18 cellular contexts compared by ENCODE assay signal in the genomic region with DNA sequence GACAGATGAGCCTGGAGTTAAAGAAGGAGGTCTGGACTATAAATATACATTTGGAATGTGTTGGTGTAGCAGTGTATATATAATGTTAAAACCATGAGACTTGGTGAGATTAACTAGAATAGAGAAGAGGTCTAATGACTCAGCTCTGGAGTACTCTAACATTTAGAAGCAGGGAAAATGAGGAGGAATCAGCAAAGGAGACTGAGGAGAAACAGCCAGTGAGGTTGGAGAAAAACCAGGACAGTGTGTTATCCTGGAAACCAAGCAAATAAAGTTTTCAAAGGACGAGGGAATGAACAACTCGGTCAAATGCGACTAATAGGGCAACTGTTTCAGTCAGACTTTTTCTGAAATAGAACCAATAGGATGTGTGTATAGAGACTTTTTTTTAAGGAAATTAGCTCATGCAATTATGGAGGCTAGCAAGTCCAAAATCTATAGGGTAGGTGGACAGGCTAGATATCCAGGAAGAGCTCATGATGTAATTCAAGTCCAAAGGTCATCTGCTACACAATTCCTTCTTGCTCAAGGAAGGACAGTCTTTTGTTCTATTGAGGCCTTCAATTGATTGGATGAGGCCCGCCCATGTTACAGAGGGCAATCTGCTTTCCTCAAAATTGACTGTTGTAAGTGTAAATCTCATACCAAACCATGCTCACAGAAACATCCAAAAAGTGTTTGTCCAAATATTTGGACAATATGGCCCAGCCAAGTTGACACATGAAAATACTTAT. TPM values are rescaled to one million over a fixed set of nuclear protein-coding genes. Genes with fewer than 3 reads are reported as not detected.
DNase-seq lines count a peak whose midpoint lies in the region; ATAC-seq, FAIRE-seq and TF ChIP-seq lines count a peak whose summit lies in the region.
"Had no signal": no experiment of that assay in that cellular context is flagged by ENCODE, and none has a peak within 500 bp of the region (broad histone marks: within the 10 kb centered on the region; RNA-seq: fewer than 3 reads in every experiment).

No MANE protein-coding gene starts in this region.

- no peak for FAIRE-seq in frontal cortex (lab: Jason Lieb, UNC)

- H3K27ac Mint-ChIP-seq in stimulated activated memory B cell treated with anti-CD40 and anti-IgM and Interleukin-4, amounts not matched to agents 10 μg/mL and 1 μg/mL and 100 μg/mL, for 72 hours = peak overlapping the region; percentile 75
- H3K27ac Mint-ChIP-seq: activated CD8-positive, alpha-beta T cell treated with anti-CD3 and anti-CD28 coated beads, Interleukin-2, amount 10 ng/mL, durations not matched to agents 7 days and 5 days; activated T-helper 17 cell treated with anti-CD3 and anti-CD28 coated beads, Interleukin-2, amount 50 U/mL, for 72 hours; effector memory CD8-positive, alpha-beta T cell had no signal

- no peaks in the 10 kb centered on the region for H3K36me3 Mint-ChIP-seq in stimulated activated memory B cell treated with anti-CD40 and anti-IgM and Interleukin-4, amounts not matched to agents 10 μg/mL and 1 μg/mL and 100 μg/mL, for 72 hours
- H3K36me3 Mint-ChIP-seq: mesothelial cell of epicardium had no signal

- no peaks in the 10 kb centered on the region for H3K9me3 Mint-ChIP-seq in stimulated activated memory B cell treated with anti-CD40 and anti-IgM and Interleukin-4, amounts not matched to agents 10 μg/mL and 1 μg/mL and 100 μg/mL, for 72 hours
- H3K9me3 Mint-ChIP-seq: activated T-helper 17 cell treated with anti-CD3 and anti-CD28 coated beads, Interleukin-2, amount 50 U/mL, for 72 hours had no signal

- H3K4me3 Mint-ChIP-seq in stimulated activated memory B cell treated with anti-CD40 and anti-IgM and Interleukin-4, amounts not matched to agents 10 μg/mL and 1 μg/mL and 100 μg/mL, for 72 hours = no peak overlapping the region
- H3K4me3 Mint-ChIP-seq: activated CD8-positive, alpha-beta T cell treated with anti-CD3 and anti-CD28 coated beads, Interleukin-2, amount 10 ng/mL, durations not matched to agents 7 days and 5 days; activated T-helper 17 cell treated with anti-CD3 and anti-CD28 coated beads, Interleukin-2, amount 50 U/mL, for 72 hours; effector memory CD8-positive, alpha-beta T cell; mesothelial cell of epicardium had no signal

- H3K27me3 Mint-ChIP-seq in stimulated activated memory B cell treated with anti-CD40 and anti-IgM and Interleukin-4, amounts not matched to agents 10 μg/mL and 1 μg/mL and 100 μg/mL, for 72 hours = no peaks in the 10 kb centered on the region

- no peak for TF ChIP-seq CTCF in fibroblast of the aortic adventitia (IDR thresholded peaks at IDR 0.05; ENCODE audit: insufficient read depth, low read length)

- no peak overlapping the region for H3K4me3 ChIP-seq in fibroblast of the aortic adventitia (ENCODE audit: low read depth, low read length)
- H3K4me3 ChIP-seq: body of pancreas, GM12878, spleen, suprapubic skin had no signal

- no peak for ATAC-seq in stimulated activated memory B cell treated with anti-CD40 and anti-IgM and Interleukin-4, amounts not matched to agents 10 μg/mL and 1 μg/mL and 100 μg/mL, for 72 hours
- ATAC-seq in HG03460 (IDR thresholded peaks at IDR 0.05; ENCODE audit: unreplicated experiment) = no peak
- ATAC-seq: activated CD8-positive, alpha-beta T cell treated with anti-CD3 and anti-CD28 coated beads, Interleukin-2, amount 10 ng/mL, durations not matched to agents 7 days and 5 days; activated T-helper 17 cell treated with anti-CD3 and anti-CD28 coated beads, Interleukin-2, amount 50 U/mL, for 72 hours; body of pancreas; effector memory CD8-positive, alpha-beta T cell had no signal

- peak; percentile 12 for DNase-seq in EH (ENCODE audit: low read depth)
- peak; percentile 9 for DNase-seq in NCI-H69 (lab: John Stamatoyannopoulos, UW)
- peak; percentile 58 for DNase-seq in fibroblast of the aortic adventitia (ENCODE audit: low read depth)
- no peak for DNase-seq in frontal cortex (ENCODE audit: low spot score in 2 of 2)
- DNase-seq in SIG-M5 (lab: John Stamatoyannopoulos, UW) = no peak
- DNase-seq in NCI-H345 (lab: John Stamatoyannopoulos, UW) = no peak
- DNase-seq: BE2C; body of pancreas; effector memory CD8-positive, alpha-beta T cell; islet precursor cell had no signal

- H3K4me1 Mint-ChIP-seq in stimulated activated memory B cell treated with anti-CD40 and anti-IgM and Interleukin-4, amounts not matched to agents 10 μg/mL and 1 μg/mL and 100 μg/mL, for 72 hours = peaks cover 24% of the 10 kb centered on the region
- H3K4me1 Mint-ChIP-seq: activated T-helper 17 cell treated with anti-CD3 and anti-CD28 coated beads, Interleukin-2, amount 50 U/mL, for 72 hours; mesothelial cell of epicardium had no signal

RNA-seq across cellular contexts. Expression of gene SESTD1, which starts 10.8 kb away (rescaled TPM):
- total RNA-seq in fibroblast of the aortic adventitia (ENCODE audit: low replicate concordance) (53.3 and 62.3 TPM in 2 replicates), frontal cortex (70.9 TPM)

Comparison
In these comparisons a context has a peak if more than half of its experiments do, and no peak if none do; other contexts are left out.
1. DNase-seq: peak in EH (single experiment), NCI-H69 (single experiment) and fibroblast of the aortic adventitia (single experiment); none in frontal cortex (0 of 2), SIG-M5 (single experiment) and NCI-H345 (single experiment).